8 cellular contexts compared by ENCODE assay signal in genomic region chr18:72652990-72653593, GRCh38.
DNase-seq lines count a peak whose midpoint lies in the region; ATAC-seq and TF ChIP-seq lines count a peak whose summit lies in the region.

No MANE protein-coding gene starts in this region.

- H3K4me1 Mint-ChIP-seq in endodermal cell, result no peaks in the 10 kb centered on the region

- peaks cover 9% of the 10 kb centered on the region for H3K27me3 ChIP-seq in endodermal cell (ENCODE audit: control insufficient read depth, insufficient read depth, low read length, poor library complexity, severe bottlenecking)
- H3K27me3 ChIP-seq in spleen (replicated peaks in 1 of 7), result no peaks in the 10 kb centered on the region
- H3K27me3 ChIP-seq in ascending aorta, result no peaks in the 10 kb centered on the region

- H3K9me3 ChIP-seq in endodermal cell (ENCODE audit: control insufficient read depth, low read length) (peaks cover 10% of the 10 kb centered on the region), spleen (no peaks in the 10 kb centered on the region), ascending aorta (no peaks in the 10 kb centered on the region)

- H3K9ac ChIP-seq in endodermal cell (ENCODE audit: extremely low read depth, low read length, poor library complexity, severe bottlenecking), result no peak overlapping the region

- peaks cover 4% of the 10 kb centered on the region for H3K9me3 Mint-ChIP-seq in endodermal cell

- H3K27ac ChIP-seq in endodermal cell (ENCODE audit: low read depth, low read length) (no peak overlapping the region), spleen (no peak overlapping the region), ascending aorta (no peak overlapping the region)

- H3K27ac Mint-ChIP-seq in endodermal cell, result no peak overlapping the region

- WGBS in endodermal cell (ENCODE audit: insufficient coverage in 1 of 2, insufficient read length in 1 of 2), 2 experiments, result 74 to 84% methylated on average over 3 of the region's 3 CpGs
- WGBS in spleen, 5 donors, result 50 to 71% (median 63%) methylated on average over 3 of the region's 3 CpGs

- H3K36me3 Mint-ChIP-seq in endodermal cell (ENCODE audit: low read depth), result no peaks in the 10 kb centered on the region

- H3K27me3 Mint-ChIP-seq in endodermal cell (ENCODE audit: insufficient read depth), result peaks cover 30% of the 10 kb centered on the region

- DNase-seq in GM10266 (ENCODE audit: extremely low spot score) (peak; percentile 44), RPMI8226 (peak; percentile 66), endodermal cell (peak; percentile 91), spleen (no peak), ascending aorta (ENCODE audit: low spot score in 2 of 2) (no peak)

- H3K4me3 ChIP-seq in endodermal cell (ENCODE audit: low read length) (no peak overlapping the region), spleen (no peak overlapping the region), ascending aorta (no peak overlapping the region)

- H3K4me1 ChIP-seq in endodermal cell (ENCODE audit: control insufficient read depth, insufficient read depth, low read length) (no peaks in the 10 kb centered on the region), spleen (no peaks in the 10 kb centered on the region), ascending aorta (no peaks in the 10 kb centered on the region)

- H3K36me3 ChIP-seq in endodermal cell (ENCODE audit: control insufficient read depth, insufficient read depth, low read length), result no peaks in the 10 kb centered on the region
- H3K36me3 ChIP-seq in spleen, result no peaks in the 10 kb centered on the region
- no peaks in the 10 kb centered on the region for H3K36me3 ChIP-seq in ascending aorta

- ATAC-seq in GM19468 (IDR thresholded peaks at IDR 0.05; ENCODE audit: extremely low read depth, unreplicated experiment) (peak; percentile 74), HG03442 (IDR thresholded peaks at IDR 0.05; ENCODE audit: unreplicated experiment) (peak; percentile 95), HG02840 (IDR thresholded peaks at IDR 0.05; ENCODE audit: low FRiP score, unreplicated experiment) (no peak)

- intact Hi-C loops in spleen (cut with DNase I; ENCODE audit: low total_unique reads) (no loop called here), ascending aorta (cut with DNase I) (no loop called here)

- H3K4me3 Mint-ChIP-seq in endodermal cell, result no peak overlapping the region

- TF ChIP-seq CTCF in GM10266 (IDR thresholded peaks at IDR 0.05; ENCODE audit: control insufficient read depth, insufficient read depth, low read depth, missing control alignments) (peak; percentile 70), endodermal cell (conservative IDR thresholded peaks at IDR 0.05) (peak; percentile 82), spleen (IDR thresholded peaks at IDR 0.05 in 8 of 11, conservative IDR thresholded peaks at IDR 0.05 in 3 of 11) (peak in 7 of 11 experiments; percentile 10 to 51 (median 29)), ascending aorta (IDR thresholded peaks at IDR 0.05) (peak in 1 of 3 experiments; percentile 7)

- no peak for TF ChIP-seq POLR2A in spleen (IDR thresholded peaks at IDR 0.05)

Comparison
In these comparisons a context has a peak if more than half of its experiments do, and no peak if none do; other contexts are left out.
1. DNase-seq: peak in GM10266 (single experiment), RPMI8226 (single experiment) and endodermal cell (single experiment); none in spleen (single experiment) and ascending aorta (0 of 2).